In the genomic region with DNA sequence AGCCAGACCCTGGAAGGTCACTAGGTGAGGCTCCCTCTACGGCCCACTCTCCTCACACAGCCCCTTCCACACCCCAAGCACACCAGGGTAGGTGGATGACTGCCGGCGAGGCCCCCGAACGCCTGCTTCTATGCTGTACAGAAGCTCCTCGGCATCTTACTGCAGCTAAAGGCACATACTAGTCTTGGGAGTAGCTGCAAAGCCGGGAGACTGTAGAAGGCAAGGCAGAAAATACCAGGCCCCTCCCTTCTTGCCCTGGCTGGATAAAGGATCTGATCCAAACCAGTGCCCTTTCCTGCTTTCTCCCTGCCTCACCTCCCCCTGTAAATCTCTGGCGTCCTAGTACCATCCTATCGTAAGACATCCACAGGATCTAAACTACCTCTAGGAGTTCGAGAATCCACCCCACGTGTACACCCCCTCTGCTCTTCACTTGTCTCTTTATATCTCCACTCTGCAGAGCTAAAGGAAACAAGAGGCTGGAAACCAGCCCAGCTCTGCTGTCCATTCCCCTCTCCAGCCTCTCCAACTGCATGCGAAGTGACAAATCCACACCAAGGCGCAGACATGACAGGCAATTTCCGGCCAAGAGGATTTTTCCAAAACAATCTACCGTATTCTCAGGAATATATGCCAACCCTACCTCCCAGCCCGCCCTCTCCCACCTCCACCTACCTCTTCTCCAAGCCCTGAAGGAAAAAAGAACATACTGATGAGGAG, we compare ENCODE assay signal across 8 cellular contexts. TPM values are rescaled to one million over a fixed set of nuclear protein-coding genes. Genes with fewer than 3 reads are reported as not detected.
DNase-seq lines count a peak whose midpoint lies in the region; ATAC-seq, FAIRE-seq and TF ChIP-seq lines count a peak whose summit lies in the region.

No MANE protein-coding gene starts in this region.

- no peaks in the 10 kb centered on the region for H3K36me3 Mint-ChIP-seq in activated CD4-positive, alpha-beta T cell treated with anti-CD3 and anti-CD28 coated beads for 36 hours (ENCODE audit: low read depth)

- peak overlapping the region; percentile 65 for H3K4me3 ChIP-seq in right cardiac atrium (ENCODE audit: low read length)

- H3K27ac ChIP-seq in right cardiac atrium (ENCODE audit: low read length) = peak overlapping the region; percentile 93

- FAIRE-seq in GM12891 (lab: Jason Lieb, UNC) = no peak

- peaks cover 17% of the 10 kb centered on the region for H3K4me1 ChIP-seq in right cardiac atrium (ENCODE audit: control insufficient read depth, insufficient read depth, low read length)

- H3K27me3 Mint-ChIP-seq in activated CD4-positive, alpha-beta T cell treated with anti-CD3 and anti-CD28 coated beads for 36 hours = no peaks in the 10 kb centered on the region

- POLR2A ChIA-PET in activated CD4-positive, alpha-beta T cell treated with anti-CD3 and anti-CD28 coated beads for 36 hours (lab: Charles Lee) = interaction anchor here (0.6 to 3.5 kb wide), 2 partner anchors 11 to 36 kb away, joined by 3 to 28 read pairs; a partner anchor contains a TSS

- no peaks in the 10 kb centered on the region for H3K9me3 ChIP-seq in right cardiac atrium (ENCODE audit: control insufficient read depth, low read length)

- peak; percentile 6 for ATAC-seq in activated CD4-positive, alpha-beta T cell treated with anti-CD3 and anti-CD28 coated beads for 36 hours
- ATAC-seq in right cardiac atrium = peak; percentile 50 to 55

- no peak for TF ChIP-seq POLR2A in GM12891 (IDR thresholded peaks at IDR 0.05; ENCODE audit: low read depth, low read length)

- H3K4me1 Mint-ChIP-seq in activated CD4-positive, alpha-beta T cell treated with anti-CD3 and anti-CD28 coated beads for 36 hours = peaks cover 57% of the 10 kb centered on the region

- H3K27ac Mint-ChIP-seq in activated CD4-positive, alpha-beta T cell treated with anti-CD3 and anti-CD28 coated beads for 36 hours = peak overlapping the region; percentile 93

- no peak for DNase-seq in activated CD4-positive, alpha-beta T cell treated with anti-CD3 and anti-CD28 coated beads for 36 hours
- DNase-seq in activated CD4-positive, alpha-beta T cell treated with anti-CD3 and anti-CD28 coated beads for 4 hours = no peak
- peak; percentile 96 for DNase-seq in M059J (ENCODE audit: low read depth)
- DNase-seq in amniotic stem cell (lab: John Stamatoyannopoulos, UW) = peak; percentile 76
- peak; percentile 58 to 81 (median 78) for DNase-seq in right cardiac atrium
- peak; percentile 78 for DNase-seq in putamen (ENCODE audit: low spot score)
- no peak for DNase-seq in GM12891 (ENCODE audit: insufficient read length, low spot score)
- no peak for DNase-seq in stimulated activated CD4-positive, alpha-beta T cell treated with anti-CD3 and anti-CD28 coated beads, Interleukin-4, amount 100 ng/mL, for 1 hour

- intact Hi-C loops in activated CD4-positive, alpha-beta T cell treated with anti-CD3 and anti-CD28 coated beads for 36 hours (cut with DNase I, micrococcal nuclease) = loop anchor here (1.0 to 5.0 kb wide), 3 partner anchors 10 to 1401 kb away; a partner anchor contains a TSS
- intact Hi-C loops in right cardiac atrium (cut with DNase I) = loop anchor here in 1 of 4 donors (5.0 kb wide), 1 partner anchor 34 kb away; no protein-coding TSS in a partner anchor

- no peaks in the 10 kb centered on the region for H3K27me3 ChIP-seq in right cardiac atrium (ENCODE audit: control insufficient read depth, insufficient read depth)

- H3K9me3 Mint-ChIP-seq in activated CD4-positive, alpha-beta T cell treated with anti-CD3 and anti-CD28 coated beads for 36 hours (ENCODE audit: low read depth) = no peaks in the 10 kb centered on the region

- peak overlapping the region; percentile 83 for H3K4me3 Mint-ChIP-seq in activated CD4-positive, alpha-beta T cell treated with anti-CD3 and anti-CD28 coated beads for 36 hours

- CTCF ChIA-PET in activated CD4-positive, alpha-beta T cell treated with anti-CD3 and anti-CD28 coated beads for 36 hours (lab: Charles Lee) = interaction anchor here (1.4 to 6.4 kb wide), 6 partner anchors 9 to 46 kb away, joined by 4 to 70 read pairs (median 11); a partner anchor contains a TSS

- 4% methylated on average over 16 of the region's 16 CpGs for WGBS in right cardiac atrium

TF ChIP-seq in GM12891, 5 proteins besides CTCF, POLR2A, EP300 and RAD21:
- TF ChIP-seq PAX5 (IDR thresholded peaks at IDR 0.05; ENCODE audit: insufficient read depth, low read length, severe bottlenecking) (no peak), TAF1 (IDR thresholded peaks at IDR 0.05; ENCODE audit: low read depth, low read length) (no peak), SPI1 (IDR thresholded peaks at IDR 0.05; ENCODE audit: low read depth, low read length) (no peak), POU2F2 (IDR thresholded peaks at IDR 0.05; ENCODE audit: low read depth, low read length) (no peak), POLR2AphosphoS5 (IDR thresholded peaks at IDR 0.05; ENCODE audit: low read depth, low read length) (no peak)

RNA-seq across cellular contexts. Expression of a gene that starts 11.8 kb away (rescaled TPM):
- total RNA-seq in activated CD4-positive, alpha-beta T cell treated with anti-CD3 and anti-CD28 coated beads for 36 hours = 10 to 100 TPM; 49.9 to 54.2 TPM
- 8.0 and 13.9 TPM in 2 replicates for total RNA-seq in M059J (2014; rRNA removed; shearing (Covaris generic))
- total RNA-seq in right cardiac atrium = 100 to 1,000 TPM in 1 of 4 donors, 10 to 100 TPM in 3; 74.7 to 162 (median 84.2) TPM
- polyA plus RNA-seq in right cardiac atrium = 40.1 TPM
- 12.1 TPM for polyA plus RNA-seq in GM12891 (2012; ENCODE audit: low read depth, missing spikeins)

Comparison
In these comparisons a context has a peak if more than half of its experiments do, and no peak if none do; other contexts are left out.
1. DNase-seq: peak in M059J (single experiment), amniotic stem cell (single experiment), right cardiac atrium (3 of 3) and putamen (single experiment); none in activated CD4-positive, alpha-beta T cell treated with anti-CD3 and anti-CD28 coated beads for 36 hours (single experiment), activated CD4-positive, alpha-beta T cell treated with anti-CD3 and anti-CD28 coated beads for 4 hours (0 of 2), GM12891 (single experiment) and stimulated activated CD4-positive, alpha-beta T cell treated with anti-CD3 and anti-CD28 coated beads, Interleukin-4, amount 100 ng/mL, for 1 hour (single experiment).